Comparison of ENCODE assay signal across 16 cellular contexts in the genomic region with DNA sequence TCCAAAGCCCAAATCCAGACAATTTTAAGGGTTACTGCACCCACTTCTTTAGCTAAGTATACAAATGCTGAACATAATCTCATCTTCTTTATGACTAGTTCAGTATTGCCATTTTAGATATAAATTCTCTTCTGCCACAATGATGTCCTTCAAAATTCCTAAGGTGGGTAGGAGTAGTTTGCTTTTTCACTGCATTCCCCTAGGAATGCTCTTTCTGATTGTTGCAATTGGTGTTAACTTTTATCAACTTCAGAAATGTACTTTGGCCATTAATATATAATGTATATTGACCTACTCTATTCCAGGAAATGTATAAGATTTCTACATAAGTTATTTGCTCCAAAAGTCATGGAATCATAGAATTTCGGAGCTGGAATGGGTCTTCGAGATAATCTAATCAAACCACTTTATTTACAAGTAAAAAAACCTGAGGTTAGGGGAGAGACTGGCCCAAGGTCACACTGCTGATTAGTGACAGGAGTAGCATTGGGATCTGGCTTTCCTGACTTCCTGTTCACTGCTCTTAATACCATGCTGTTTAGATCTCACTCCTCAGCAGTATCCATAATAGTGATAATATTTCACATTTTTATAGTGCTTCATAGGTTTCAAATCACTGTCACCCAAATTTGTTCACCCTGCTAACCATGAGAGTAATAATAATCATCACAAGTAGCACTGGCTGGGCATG. TPM values are rescaled to one million over a fixed set of nuclear protein-coding genes. Genes with fewer than 3 reads are reported as not detected.
A peak's percentile ranks its signal among the peaks of the same experiment; 100 is the strongest.
DNase-seq lines count a peak whose midpoint lies in the region; ATAC-seq, FAIRE-seq and TF ChIP-seq lines count a peak whose summit lies in the region.
"Had no signal": no experiment of that assay in that cellular context is flagged by ENCODE, and none has a peak within 500 bp of the region (broad histone marks: within the 10 kb centered on the region; RNA-seq: fewer than 3 reads in every experiment).

No MANE protein-coding gene starts in this region.

- peak overlapping the region; percentile 3 for H3K27ac Mint-ChIP-seq in osteocyte (ENCODE audit: unreplicated experiment)
- H3K27ac Mint-ChIP-seq: CD4-positive, alpha-beta T cell; H9 had no signal

- CTCF ChIA-PET in A549 (lab: Yijun Ruan, JAX) = interaction anchor here (0.8 to 4.4 kb wide), 4 partner anchors 10 to 236 kb away, joined by 3 to 20 read pairs (median 10); no protein-coding TSS in a partner anchor

- H3K4me1 ChIP-seq in A549 = peaks cover 30% of the 10 kb centered on the region

- intact Hi-C loops in dorsolateral prefrontal cortex (cut with DNase I) = no loop called here

- H3K4me2 ChIP-seq in A549 = peak overlapping the region; percentile 50

- TF ChIP-seq RAD21 in A549 (conservative IDR thresholded peaks at IDR 0.05 in 1 of 2, IDR thresholded peaks at IDR 0.05 in 1 of 2) = no peak

- H3K9ac ChIP-seq in SK-N-MC (ENCODE audit: insufficient read length) = no peak overlapping the region

- TF ChIP-seq POLR2A in A549 (IDR thresholded peaks at IDR 0.05; ENCODE audit: low read length) = no peak

- no peaks in the 10 kb centered on the region for H3K27me3 Mint-ChIP-seq in osteocyte (ENCODE audit: unreplicated experiment)

- no peaks in the 10 kb centered on the region for H3K27me3 ChIP-seq in dorsolateral prefrontal cortex

- no peak for TF ChIP-seq EP300 in A549 (IDR thresholded peaks at IDR 0.05)

- FAIRE-seq in A549 (lab: Jason Lieb, UNC) = no peak
- FAIRE-seq: H1, K562 had no signal

- POLR2A ChIA-PET in A549 (lab: Yijun Ruan, JAX) = no interaction called here

- H3K36me3 ChIP-seq in SK-N-MC (ENCODE audit: insufficient read depth, low read length) = no peaks in the 10 kb centered on the region

- H3K4me3 Mint-ChIP-seq in osteocyte (ENCODE audit: unreplicated experiment) = no peak overlapping the region
- H3K4me3 Mint-ChIP-seq: CD4-positive, alpha-beta T cell; H9 had no signal

- no peaks in the 10 kb centered on the region for H3K9me3 Mint-ChIP-seq in osteocyte (ENCODE audit: unreplicated experiment)
- H3K9me3 Mint-ChIP-seq: CD4-positive, alpha-beta T cell; H9 had no signal

- ATAC-seq in A549 = no peak
- ATAC-seq: K562 had no signal

- no peaks in the 10 kb centered on the region for H3K9me3 ChIP-seq in A549
- H3K9me3 ChIP-seq in SK-N-MC (ENCODE audit: low read depth, low read length) = no peaks in the 10 kb centered on the region

- DNase-seq in A549 (ENCODE audit: low read depth in 1 of 2, low spot score in 1 of 2) (no peak), EH (ENCODE audit: low read depth) (peak; percentile 36), SK-N-MC (ENCODE audit: low read depth, low spot score) (no peak), osteocyte (ENCODE audit: extremely low spot score, unreplicated experiment) (no peak), KBM-7 (no peak), NCI-H128 (lab: John Stamatoyannopoulos, UW; ENCODE audit: unreplicated experiment) (no peak), dorsolateral prefrontal cortex (no peak)
- DNase-seq: AML-193; CD4-positive, alpha-beta T cell; DMS153; DMS79; GF-D8; H9 had no signal

- no peaks in the 10 kb centered on the region for H3K36me3 Mint-ChIP-seq in osteocyte (ENCODE audit: unreplicated experiment)

- TF ChIP-seq CTCF in A549 (IDR thresholded peaks at IDR 0.05) = no peak
- no peak for TF ChIP-seq CTCF in osteocyte (IDR thresholded peaks at IDR 0.05)
- no peak for TF ChIP-seq CTCF in dorsolateral prefrontal cortex (IDR thresholded peaks at IDR 0.05 in 54 of 56, conservative IDR thresholded peaks at IDR 0.05 in 2 of 56; ENCODE audit: low read depth in 1 of 56, partially characterized antibody in 56 of 56)

- in situ Hi-C loops in KBM-7 (cut with MboI; ENCODE audit: low pct_unique_long_range_greater_than_20kb, low sequenced_read_pairs) = no loop called here

- peaks cover 29% of the 10 kb centered on the region for H3K4me1 Mint-ChIP-seq in osteocyte (ENCODE audit: unreplicated experiment)

- 56% methylated on average over 2 of the region's 2 CpGs for WGBS in A549 (ENCODE audit: missing lambda C conversion rate)

- peak overlapping the region; percentile 2 to 51; a peak in 3 of 6 replicates for H3K27ac ChIP-seq in A549
- H3K27ac ChIP-seq in SK-N-MC = peak overlapping the region; percentile 93
- no peak overlapping the region for H3K27ac ChIP-seq in dorsolateral prefrontal cortex
- H3K27ac ChIP-seq: C4-2B had no signal

- H3K4me3 ChIP-seq in A549 (no peak overlapping the region), SK-N-MC (peak overlapping the region; percentile 34; the same call in 1 of the 2 replicates), dorsolateral prefrontal cortex (no peak overlapping the region)
- H3K4me3 ChIP-seq: K562 had no signal

TF ChIP-seq in A549, 52 proteins besides CTCF, POLR2A, EP300 and RAD21:
- no peak for TF ChIP-seq ESRRA (IDR thresholded peaks at IDR 0.05; ENCODE audit: borderline replicate concordance, low read length)
- no peak for TF ChIP-seq NR3C1 (IDR thresholded peaks at IDR 0.05)
- TF ChIP-seq, protein P1, sequence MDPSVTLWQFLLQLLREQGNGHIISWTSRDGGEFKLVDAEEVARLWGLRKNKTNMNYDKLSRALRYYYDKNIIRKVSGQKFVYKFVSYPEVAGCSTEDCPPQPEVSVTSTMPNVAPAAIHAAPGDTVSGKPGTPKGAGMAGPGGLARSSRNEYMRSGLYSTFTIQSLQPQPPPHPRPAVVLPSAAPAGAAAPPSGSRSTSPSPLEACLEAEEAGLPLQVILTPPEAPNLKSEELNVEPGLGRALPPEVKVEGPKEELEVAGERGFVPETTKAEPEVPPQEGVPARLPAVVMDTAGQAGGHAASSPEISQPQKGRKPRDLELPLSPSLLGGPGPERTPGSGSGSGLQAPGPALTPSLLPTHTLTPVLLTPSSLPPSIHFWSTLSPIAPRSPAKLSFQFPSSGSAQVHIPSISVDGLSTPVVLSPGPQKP (IDR thresholded peaks at IDR 0.05; ENCODE audit: low read depth, low read length) = no peak
- no peak for TF ChIP-seq FOSL2 (IDR thresholded peaks at IDR 0.05)
- no peak for TF ChIP-seq FOSL2 (CRISPR knock-in tag; IDR thresholded peaks at IDR 0.05)
- no peak for TF ChIP-seq RARB (CRISPR knock-in tag; IDR thresholded peaks at IDR 0.05)
- no peak for TF ChIP-seq FOXS1 (CRISPR knock-in tag; IDR thresholded peaks at IDR 0.05)
- no peak for TF ChIP-seq CBX8 (IDR thresholded peaks at IDR 0.05)
- no peak for TF ChIP-seq NFE2L2 (conservative IDR thresholded peaks at IDR 0.05; ENCODE audit: low read length)
- TF ChIP-seq, protein P2, sequence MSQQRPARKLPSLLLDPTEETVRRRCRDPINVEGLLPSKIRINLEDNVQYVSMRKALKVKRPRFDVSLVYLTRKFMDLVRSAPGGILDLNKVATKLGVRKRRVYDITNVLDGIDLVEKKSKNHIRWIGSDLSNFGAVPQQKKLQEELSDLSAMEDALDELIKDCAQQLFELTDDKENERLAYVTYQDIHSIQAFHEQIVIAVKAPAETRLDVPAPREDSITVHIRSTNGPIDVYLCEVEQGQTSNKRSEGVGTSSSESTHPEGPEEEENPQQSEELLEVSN (IDR thresholded peaks at IDR 0.05; ENCODE audit: borderline replicate concordance, low read depth) = no peak
- TF ChIP-seq POLR2AphosphoS2 (conservative IDR thresholded peaks at IDR 0.05; ENCODE audit: low read length) = no peak
- no peak for TF ChIP-seq PHF8 (IDR thresholded peaks at IDR 0.05; ENCODE audit: borderline replicate concordance, low read depth)
- TF ChIP-seq, protein P3, sequence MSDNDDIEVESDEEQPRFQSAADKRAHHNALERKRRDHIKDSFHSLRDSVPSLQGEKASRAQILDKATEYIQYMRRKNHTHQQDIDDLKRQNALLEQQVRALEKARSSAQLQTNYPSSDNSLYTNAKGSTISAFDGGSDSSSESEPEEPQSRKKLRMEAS (IDR thresholded peaks at IDR 0.05) = no peak
- no peak for TF ChIP-seq RNF2 (IDR thresholded peaks at IDR 0.05; ENCODE audit: borderline replicate concordance, low read depth)

RNA-seq across cellular contexts. Expression of a gene that starts 46.4 kb away (rescaled TPM):
- 17.6 and 17.8 TPM in 2 replicates for polyA plus RNA-seq in A549 (2011; rRNA removed)
- 6.5 and 7.0 TPM in 2 replicates for polyA plus RNA-seq in A549 (2012; cell fraction: cytosol; rRNA removed)
- 16.6 and 19.2 TPM in 2 replicates for polyA plus RNA-seq in A549 (2012; cell fraction: nucleus; rRNA removed)
- 6.4 to 7.1 TPM (median 7.0 TPM) in 3 replicates for polyA plus RNA-seq in A549 (2017; fragmentation: RNase III; extraction: RNeasy Plus Mini Kit Qiagen cat#74134 plus additional on column Dnase treatment)
- polyA minus RNA-seq in A549 (2011; rRNA and poly(A)+ RNA removed) = 38.1 and 46.3 TPM in 2 replicates
- total RNA-seq in osteocyte = 34.2 and 35.4 TPM in 2 replicates
- total RNA-seq in dorsolateral prefrontal cortex = 10 to 100 TPM; 32.2 to 88.3 (median 63.5) TPM

Comparison
In these comparisons a context has a peak if more than half of its experiments do, and no peak if none do; other contexts are left out.
1. H3K27ac ChIP-seq: peak in A549 (2 of 2) and SK-N-MC (single experiment); none in dorsolateral prefrontal cortex (0 of 59).